In genomic region chrX:37543324-37543723, GRCh38 we compare ENCODE assay signal across 8 cellular contexts. TPM values are rescaled to one million over a fixed set of nuclear protein-coding genes. Genes with fewer than 3 reads are reported as not detected.
"Had no signal": no experiment of that assay in that cellular context is flagged by ENCODE, and none has a peak within 500 bp of the region (broad histone marks: within the 10 kb centered on the region; RNA-seq: fewer than 3 reads in every experiment).

No MANE protein-coding gene starts in this region.

- ATAC-seq: HCT116 had no signal

- H3K36me3 ChIP-seq: HAP-1 had no signal

- H3K27ac Mint-ChIP-seq: HFFc6 had no signal

- H3K27ac ChIP-seq: GM23248 had no signal

- H3K9ac ChIP-seq: GM23248 had no signal

- H3K4me3 Mint-ChIP-seq: HFFc6 had no signal

- H3K4me1 ChIP-seq: HAP-1 had no signal

- H3K4me3 ChIP-seq: GM23248, HAP-1 had no signal

- FAIRE-seq: HTR-8/SVneo had no signal

- H3K9me3 ChIP-seq: HAP-1 had no signal

- H3K9me3 Mint-ChIP-seq: HFFc6 had no signal

- DNase-seq: GM23248, GOT3, H7, HFFc6, IMR-90 had no signal

RNA-seq across cellular contexts. Expression of gene LANCL3, which starts 28.1 kb away (rescaled TPM):
- total RNA-seq: GM23248, IMR-90 had no signal
- polyA plus RNA-seq: GM23248, IMR-90 had no signal
